Comparison of ENCODE assay signal across 8 cellular contexts in genomic region chr1:248622491-248623106, GRCh38. TPM values are rescaled to one million over a fixed set of nuclear protein-coding genes. Genes with fewer than 3 reads are reported as not detected.
DNase-seq lines count a peak whose midpoint lies in the region; ATAC-seq and TF ChIP-seq lines count a peak whose summit lies in the region.

No MANE protein-coding gene starts in this region.

- H3K27ac ChIP-seq in tibial nerve, result no peak overlapping the region

- DNase-seq in SHP77 (lab: John Stamatoyannopoulos, UW) (peak; percentile 0 to 3), SHP77 treated with DMSO at 0.1 percent for 48 hours (lab: John Stamatoyannopoulos, UW) (no peak), HT-29 (ENCODE audit: low spot score) (peak; percentile 56), SK-MEL-5 (ENCODE audit: low read depth, low spot score) (peak; percentile 67), germinal center (ENCODE audit: low spot score) (peak; percentile 63), tibial nerve (ENCODE audit: low spot score in 2 of 2) (no peak)
- DNase-seq in effector CD8-positive, alpha-beta T cell (lab: John Stamatoyannopoulos, UW), result no peak

- WGBS in tibial nerve, 2 donors, result 50 to 60% methylated on average over 5 of the region's 5 CpGs

- TF ChIP-seq POLR2A in tibial nerve (IDR thresholded peaks at IDR 0.05), result no peak

- in situ Hi-C loops in SK-MEL-5 (cut with HindIII; ENCODE audit: low pct_unique_long_range_greater_than_20kb, low sequenced_read_pairs), result no loop called here

- no peaks in the 10 kb centered on the region for H3K27me3 ChIP-seq in tibial nerve

- H3K4me3 ChIP-seq in tibial nerve, result no peak overlapping the region

- no peaks in the 10 kb centered on the region for H3K4me1 ChIP-seq in tibial nerve

- TF ChIP-seq EP300 in tibial nerve (IDR thresholded peaks at IDR 0.05), result no peak

- ATAC-seq in GM21381 (IDR thresholded peaks at IDR 0.05; ENCODE audit: unreplicated experiment), result peak; percentile 89

- H3K36me3 ChIP-seq in tibial nerve, result no peaks in the 10 kb centered on the region

- no peaks in the 10 kb centered on the region for H3K9me3 ChIP-seq in tibial nerve

- TF ChIP-seq CTCF in tibial nerve (IDR thresholded peaks at IDR 0.05), result peak; percentile 14 to 40 (median 31)

RNA-seq across cellular contexts. Expression of gene OR2T11, which starts 12.3 kb away (rescaled TPM):
- total RNA-seq in HT-29 (2014; rRNA removed; shearing (Covaris generic)), result not detected in 2 replicates
- total RNA-seq in SK-MEL-5 (2014; rRNA removed; shearing (Covaris generic)), result not detected in 2 replicates
- polyA plus RNA-seq in SK-MEL-5 (2015; cell fraction: cytosol; rRNA removed), result not detected in 2 replicates
- not detected in 2 replicates for polyA plus RNA-seq in SK-MEL-5 (2015; cell fraction: nucleus; rRNA removed)
- total RNA-seq in tibial nerve, result not detected

RNA-seq across cellular contexts. Expression of gene OR2T35, which starts 22.5 kb away (rescaled TPM):
- not detected in 2 replicates for total RNA-seq in HT-29 (2014; rRNA removed; shearing (Covaris generic))
- not detected in 2 replicates for total RNA-seq in SK-MEL-5 (2014; rRNA removed; shearing (Covaris generic))
- not detected in 2 replicates for polyA plus RNA-seq in SK-MEL-5 (2015; cell fraction: cytosol; rRNA removed)
- not detected in 2 replicates for polyA plus RNA-seq in SK-MEL-5 (2015; cell fraction: nucleus; rRNA removed)
- not detected for total RNA-seq in tibial nerve

RNA-seq across cellular contexts. Expression of gene OR2T10, which starts 25.1 kb away (rescaled TPM):
- total RNA-seq in HT-29 (2014; rRNA removed; shearing (Covaris generic)), result not detected in 2 replicates
- total RNA-seq in SK-MEL-5 (2014; rRNA removed; shearing (Covaris generic)), result not detected in 2 replicates
- not detected in 2 replicates for polyA plus RNA-seq in SK-MEL-5 (2015; cell fraction: cytosol; rRNA removed)
- polyA plus RNA-seq in SK-MEL-5 (2015; cell fraction: nucleus; rRNA removed), result 0.20 TPM in 1 of 2 replicates, not detected in the other
- total RNA-seq in tibial nerve, result not detected

RNA-seq across cellular contexts. Expression of gene OR2T27, which starts 32.7 kb away (rescaled TPM):
- total RNA-seq in HT-29 (2014; rRNA removed; shearing (Covaris generic)), result not detected in 2 replicates
- not detected in 2 replicates for total RNA-seq in SK-MEL-5 (2014; rRNA removed; shearing (Covaris generic))
- not detected in 2 replicates for polyA plus RNA-seq in SK-MEL-5 (2015; cell fraction: cytosol; rRNA removed)
- polyA plus RNA-seq in SK-MEL-5 (2015; cell fraction: nucleus; rRNA removed), result not detected in 2 replicates
- not detected for total RNA-seq in tibial nerve

RNA-seq across cellular contexts. Expression of gene OR2T34, which starts 48.0 kb away (rescaled TPM):
- not detected in 2 replicates for total RNA-seq in HT-29 (2014; rRNA removed; shearing (Covaris generic))
- not detected in 2 replicates for total RNA-seq in SK-MEL-5 (2014; rRNA removed; shearing (Covaris generic))
- not detected in 2 replicates for polyA plus RNA-seq in SK-MEL-5 (2015; cell fraction: cytosol; rRNA removed)
- polyA plus RNA-seq in SK-MEL-5 (2015; cell fraction: nucleus; rRNA removed), result not detected in 2 replicates
- not detected for total RNA-seq in tibial nerve

Comparison
In these comparisons a context has a peak if more than half of its experiments do, and no peak if none do; other contexts are left out.
1. DNase-seq: peak in SHP77 (2 of 2), HT-29 (single experiment), SK-MEL-5 (single experiment) and germinal center (single experiment); none in SHP77 treated with DMSO at 0.1 percent for 48 hours (single experiment), tibial nerve (0 of 2) and effector CD8-positive, alpha-beta T cell (single experiment).